ENCODE assay signal across 1 cellular context in genomic region chr12:65139389-65139788, GRCh38.
TF ChIP-seq lines count a peak whose summit lies in the region.

No MANE protein-coding gene starts in this region.

TF ChIP-seq in GM23338, 12 proteins besides CTCF, POLR2A, EP300 and RAD21 (continued from another document):
- no peak for TF ChIP-seq ZNF462 (CRISPR knock-in tag; IDR thresholded peaks at IDR 0.05)
- no peak for TF ChIP-seq JUNB (IDR thresholded peaks at IDR 0.05; ENCODE audit: unreplicated experiment)
- no peak for TF ChIP-seq EZH2 (IDR thresholded peaks at IDR 0.05; ENCODE audit: low read depth, unreplicated experiment)
- no peak for TF ChIP-seq ETS1 (IDR thresholded peaks at IDR 0.05)
